In genomic region chr10:103592186-103593021, GRCh38 we compare ENCODE assay signal across 8 cellular contexts.
DNase-seq lines count a peak whose midpoint lies in the region; ATAC-seq and TF ChIP-seq lines count a peak whose summit lies in the region.

No MANE protein-coding gene starts in this region.

- H3K4me3 Mint-ChIP-seq in endothelial cell (ENCODE audit: unreplicated experiment) = no peak overlapping the region
- no peak overlapping the region for H3K4me3 Mint-ChIP-seq in nephron progenitor cell

- peak; percentile 56 for ATAC-seq in GM18909 (IDR thresholded peaks at IDR 0.05; ENCODE audit: poor library complexity, unreplicated experiment)
- ATAC-seq in GM21360 (IDR thresholded peaks at IDR 0.05; ENCODE audit: unreplicated experiment) = no peak

- H3K36me3 Mint-ChIP-seq in endothelial cell (ENCODE audit: low read depth, unreplicated experiment) = peaks cover 4% of the 10 kb centered on the region
- peaks cover 12% of the 10 kb centered on the region for H3K36me3 Mint-ChIP-seq in nephron progenitor cell (ENCODE audit: low read depth)

- H3K4me1 Mint-ChIP-seq in endothelial cell (ENCODE audit: unreplicated experiment) = peaks cover 10% of the 10 kb centered on the region
- H3K4me1 Mint-ChIP-seq in nephron progenitor cell = peaks cover 31% of the 10 kb centered on the region

- H3K4me3 ChIP-seq in Jurkat, Clone E6-1 (ENCODE audit: low read length) = no peak overlapping the region

- H3K27me3 Mint-ChIP-seq in endothelial cell (ENCODE audit: unreplicated experiment) (peaks cover 13% of the 10 kb centered on the region), nephron progenitor cell (ENCODE audit: low read depth, poor library complexity) (peaks cover 7% of the 10 kb centered on the region)

- H3K27ac Mint-ChIP-seq in endothelial cell (ENCODE audit: unreplicated experiment) = no peak overlapping the region
- no peak overlapping the region for H3K27ac Mint-ChIP-seq in nephron progenitor cell

- no peaks in the 10 kb centered on the region for H3K9me3 Mint-ChIP-seq in endothelial cell (ENCODE audit: unreplicated experiment)
- peaks cover 10% of the 10 kb centered on the region for H3K9me3 Mint-ChIP-seq in nephron progenitor cell

- peak; percentile 76 for TF ChIP-seq CTCF in endothelial cell (IDR thresholded peaks at IDR 0.05; ENCODE audit: unreplicated experiment)
- peak; percentile 84 for TF ChIP-seq CTCF in nephron progenitor cell (IDR thresholded peaks at IDR 0.05)

- DNase-seq in AML-193 (lab: John Stamatoyannopoulos, UW) (peak; percentile 4 to 6), endothelial cell (ENCODE audit: low spot score) (peak; percentile 68), nephron progenitor cell (peak; percentile 67), DMS153 (lab: John Stamatoyannopoulos, UW) (no peak)
- DNase-seq in Jurkat, Clone E6-1 (ENCODE audit: low read depth, low spot score) = peak; percentile 16
- DNase-seq in activated CD4-positive, CD25-positive, alpha-beta regulatory T cell treated with anti-CD3 and anti-CD28 coated beads, Interleukin-2, amount 50 U/mL, for 72 hours = peak; percentile 45
